ENCODE assay signal across 8 cellular contexts in the genomic region with DNA sequence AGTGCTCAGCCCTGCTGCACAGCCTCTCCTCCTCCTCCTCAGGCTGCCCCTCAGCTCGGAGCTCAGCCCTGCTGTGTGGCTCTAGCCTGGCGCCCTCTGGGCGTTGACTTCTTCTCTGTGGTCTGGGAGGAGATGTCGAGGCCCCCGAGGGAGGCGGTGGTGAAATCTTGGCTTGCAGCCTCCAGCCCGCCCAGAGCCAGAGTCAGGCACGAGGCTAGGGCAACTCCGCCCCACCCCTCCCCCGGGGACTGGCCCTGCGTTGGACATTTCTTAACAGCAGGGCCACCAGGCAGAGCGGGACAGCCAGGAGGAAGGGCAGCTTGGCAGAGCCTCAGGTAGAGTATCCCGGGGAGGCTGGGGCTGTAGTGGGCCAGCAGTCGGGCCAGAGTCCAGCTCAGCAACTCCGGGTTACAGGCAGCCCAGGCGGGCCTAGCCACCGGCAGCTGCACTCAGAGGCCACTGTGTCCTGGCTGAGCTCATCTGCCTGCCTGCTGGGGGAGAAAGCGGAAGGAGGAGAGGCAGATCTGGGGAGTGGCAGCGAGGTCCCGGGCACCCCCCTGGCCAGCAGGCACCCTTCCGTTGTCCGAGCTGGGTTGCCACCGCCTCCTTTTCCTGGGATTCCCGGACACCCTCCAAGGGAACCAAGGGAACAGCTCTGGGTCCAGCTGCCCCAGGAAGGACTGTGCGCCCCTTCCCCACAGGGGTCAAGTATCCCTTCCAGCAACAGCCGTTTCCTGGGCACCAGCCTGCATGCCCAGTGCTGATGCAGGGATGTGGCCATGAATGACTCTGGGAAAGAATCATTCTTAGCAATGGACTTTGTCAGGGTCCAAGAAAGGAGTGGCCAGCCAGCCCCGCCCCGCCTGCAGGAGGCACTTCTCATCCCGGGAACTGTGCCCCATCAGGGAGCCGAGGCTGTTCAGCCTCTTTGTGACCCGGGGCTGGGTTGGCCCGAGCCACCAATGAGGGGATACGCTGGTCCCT. TPM values are rescaled to one million over a fixed set of nuclear protein-coding genes. Genes with fewer than 3 reads are reported as not detected.
DNase-seq lines count a peak whose midpoint lies in the region; ATAC-seq, FAIRE-seq and TF ChIP-seq lines count a peak whose summit lies in the region.

A gene with protein sequence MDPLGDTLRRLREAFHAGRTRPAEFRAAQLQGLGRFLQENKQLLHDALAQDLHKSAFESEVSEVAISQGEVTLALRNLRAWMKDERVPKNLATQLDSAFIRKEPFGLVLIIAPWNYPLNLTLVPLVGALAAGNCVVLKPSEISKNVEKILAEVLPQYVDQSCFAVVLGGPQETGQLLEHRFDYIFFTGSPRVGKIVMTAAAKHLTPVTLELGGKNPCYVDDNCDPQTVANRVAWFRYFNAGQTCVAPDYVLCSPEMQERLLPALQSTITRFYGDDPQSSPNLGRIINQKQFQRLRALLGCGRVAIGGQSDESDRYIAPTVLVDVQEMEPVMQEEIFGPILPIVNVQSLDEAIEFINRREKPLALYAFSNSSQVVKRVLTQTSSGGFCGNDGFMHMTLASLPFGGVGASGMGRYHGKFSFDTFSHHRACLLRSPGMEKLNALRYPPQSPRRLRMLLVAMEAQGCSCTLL (plus strand): TSS at position 270 of the 984 bp plus-strand sequence. CDS start 4,971 bp downstream, outside the sequence.

- 66% methylated on average over 32 of the region's 33 CpGs; no CpG with 5 or more reads in 1 of the 2 experiments for WGBS in H1 (ENCODE audit: extremely low coverage in 1 of 2, insufficient coverage in 1 of 2, insufficient read length in 1 of 2, insufficient replicate concordance in 2 of 2, low coverage in 1 of 2, low lambda C conversion rate in 2 of 2, missing lambda C conversion rate in 1 of 2), 2 experiments
- WGBS in mesendoderm (ENCODE audit: extremely low coverage, insufficient coverage, low lambda C conversion rate) = no CpG with 5 or more reads among the region's 33 CpGs
- 43 to 53% methylated on average over 24 to 27 of the region's 33 CpGs for WGBS in testis, 2 donors

- H4K5ac ChIP-seq in H1 (ENCODE audit: insufficient read length, low read depth, low read length) (peak within 1 kb of the TSS; percentile 35), mesendoderm (ENCODE audit: low read length) (no peak within 1 kb of the TSS)

- no peak for TF ChIP-seq POLR2A in H1 (IDR thresholded peaks at IDR 0.05; ENCODE audit: control extremely low read depth in 1 of 2, low read depth in 2 of 2, low read length in 2 of 2)
- no peak for TF ChIP-seq POLR2A in testis (IDR thresholded peaks at IDR 0.05)

- no peaks in the 10 kb centered on the region for H3K36me3 ChIP-seq in H1 (ENCODE audit: control insufficient read depth in 2 of 4, insufficient read depth in 4 of 4, low read length in 3 of 4)
- no peaks in the 10 kb centered on the region for H3K36me3 ChIP-seq in mesendoderm (ENCODE audit: control insufficient read depth, insufficient read depth, low read length)
- H3K36me3 ChIP-seq in testis (ENCODE audit: low read depth, missing control alignments) = no peaks in the 10 kb centered on the region

- H2AK5ac ChIP-seq in H1 (ENCODE audit: low read depth, low read length) (no peak within 1 kb of the TSS; the same call in 1 of the 2 replicates), mesendoderm (ENCODE audit: low read length) (no peak within 1 kb of the TSS)

- H3K18ac ChIP-seq in H1 (ENCODE audit: extremely low read depth, low read length) = peak within 1 kb of the TSS; percentile 52
- H3K18ac ChIP-seq in mesendoderm (ENCODE audit: low read length) = no peak within 1 kb of the TSS

- H3K36me3 Mint-ChIP-seq in activated T-helper 1 cell treated with anti-CD3 and anti-CD28 coated beads, Interleukin-12 subunit alpha, Interleukin-12 subunit beta, Interleukin-2, Interleukin-4 antibody, amounts not matched to agents 30 ng/mL and 10 ng/mL and 1 ng/mL, durations not matched to agents 14 hours and 24 hours and 36 hours (ENCODE audit: low read depth) = no peaks in the 10 kb centered on the region

- DNase-seq in HCEC 1CT = peak; percentile 77
- DNase-seq in SIG-M5 treated with dmso at 0.1 percent for 504 hours (lab: John Stamatoyannopoulos, UW; ENCODE audit: unreplicated experiment) = peak; percentile 91
- peak in 1 of 2 experiments; percentile 72 for DNase-seq in H1 (ENCODE audit: low read depth in 1 of 2, low spot score in 2 of 2)
- DNase-seq in mesendoderm = peak; percentile 71
- DNase-seq in testis = peak; percentile 67
- DNase-seq in GM19240 (ENCODE audit: insufficient read length, low spot score) = no peak
- no peak for DNase-seq in activated T-helper 1 cell treated with anti-CD3 and anti-CD28 coated beads, Interleukin-12 subunit alpha, Interleukin-12 subunit beta, Interleukin-2, Interleukin-4 antibody, amounts not matched to agents 30 ng/mL and 10 ng/mL and 1 ng/mL, durations not matched to agents 14 hours and 24 hours and 36 hours (ENCODE audit: low spot score)

- H3K27me3 ChIP-seq in H1 (replicated peaks in 1 of 4; ENCODE audit: control insufficient read depth in 3 of 4, extremely low read depth in 1 of 4, insufficient read depth in 3 of 4, low read length in 3 of 4) (no peaks in the 10 kb centered on the region), mesendoderm (ENCODE audit: insufficient read depth, low read length, poor library complexity) (no peaks in the 10 kb centered on the region), testis (no peaks in the 10 kb centered on the region)

- H2BK5ac ChIP-seq in H1 (ENCODE audit: low read depth, low read length) (peak within 1 kb of the TSS; percentile 63; the same call in 1 of the 2 replicates), mesendoderm (ENCODE audit: low read length) (no peak within 1 kb of the TSS)

- no peaks in the 10 kb centered on the region for H3K27me3 Mint-ChIP-seq in activated T-helper 1 cell treated with anti-CD3 and anti-CD28 coated beads, Interleukin-12 subunit alpha, Interleukin-12 subunit beta, Interleukin-2, Interleukin-4 antibody, amounts not matched to agents 30 ng/mL and 10 ng/mL and 1 ng/mL, durations not matched to agents 14 hours and 24 hours and 36 hours (ENCODE audit: insufficient read depth)

- H3K4ac ChIP-seq in H1 (replicated peaks; ENCODE audit: insufficient read length, low read depth, low read length) (peak within 1 kb of the TSS; percentile 28), mesendoderm (ENCODE audit: low read depth, low read length) (no peak within 1 kb of the TSS)

- peak within 1 kb of the TSS; percentile 97 for H4K91ac ChIP-seq in H1 (replicated peaks; ENCODE audit: insufficient read length, low read length)

- peak within 1 kb of the TSS; percentile 68; the same call in 1 of the 2 replicates for H2BK12ac ChIP-seq in H1 (ENCODE audit: low read depth, low read length)

- H3K27ac ChIP-seq in H1 (ENCODE audit: low read depth, low read length) (no peak within 1 kb of the TSS), mesendoderm (ENCODE audit: low read depth, low read length) (no peak within 1 kb of the TSS), testis (peak within 1 kb of the TSS; percentile 18 to 75)

- TF ChIP-seq EP300 in H1 (IDR thresholded peaks at IDR 0.05; ENCODE audit: borderline replicate concordance in 1 of 2, low read depth in 2 of 2, low read length in 2 of 2) = no peak

- no peak for TF ChIP-seq CTCF in H1 (IDR thresholded peaks at IDR 0.05; ENCODE audit: control extremely low read depth in 1 of 3, insufficient read depth in 1 of 3, low read depth in 1 of 3, low read length in 3 of 3)
- no peak for TF ChIP-seq CTCF in testis (IDR thresholded peaks at IDR 0.05)

- H2BK20ac ChIP-seq in H1 (ENCODE audit: low read length) = peak within 1 kb of the TSS; percentile 87; the same call in 1 of the 2 replicates

- no peak within 1 kb of the TSS for H2BK120ac ChIP-seq in H1 (replicated peaks; ENCODE audit: low read depth, low read length)
- no peak within 1 kb of the TSS for H2BK120ac ChIP-seq in mesendoderm (ENCODE audit: low read depth, low read length)

- no peaks in the 10 kb centered on the region for H3K79me2 ChIP-seq in H1 (ENCODE audit: control insufficient read depth in 1 of 2, insufficient read depth in 2 of 2, low read length in 2 of 2)
- no peaks in the 10 kb centered on the region for H3K79me2 ChIP-seq in mesendoderm (ENCODE audit: control insufficient read depth, insufficient read depth, low read length)

- TF ChIP-seq RAD21 in H1 (IDR thresholded peaks at IDR 0.05 in 1 of 2, conservative IDR thresholded peaks at IDR 0.05 in 1 of 2; ENCODE audit: low read depth in 2 of 2, low read length in 2 of 2) = no peak

- no peaks in the 10 kb centered on the region for H3K23me2 ChIP-seq in H1 (ENCODE audit: low read depth, low read length)

- no peak within 1 kb of the TSS for H3K4me3 Mint-ChIP-seq in activated T-helper 1 cell treated with anti-CD3 and anti-CD28 coated beads, Interleukin-12 subunit alpha, Interleukin-12 subunit beta, Interleukin-2, Interleukin-4 antibody, amounts not matched to agents 30 ng/mL and 10 ng/mL and 1 ng/mL, durations not matched to agents 14 hours and 24 hours and 36 hours

- peak within 1 kb of the TSS; percentile 43; the same call in 1 of the 2 replicates for H4K8ac ChIP-seq in H1 (ENCODE audit: extremely low read depth, insufficient read depth, low read length)
- peak within 1 kb of the TSS; percentile 2 for H4K8ac ChIP-seq in mesendoderm (ENCODE audit: low read depth, low read length)

- H3K9ac ChIP-seq in H1 (replicated peaks in 1 of 4; ENCODE audit: extremely low read depth in 1 of 4, low read depth in 3 of 4, low read length in 3 of 4) (no peak within 1 kb of the TSS; a peak in 1 of 7 replicates), mesendoderm (ENCODE audit: low read length) (peak within 1 kb of the TSS; percentile 30)

- H4K20me1 ChIP-seq in H1 (replicated peaks in 1 of 2; ENCODE audit: control insufficient read depth in 1 of 2, insufficient read depth in 2 of 2, low read length in 2 of 2) = no peaks in the 10 kb centered on the region

- H3K79me1 ChIP-seq in H1 (ENCODE audit: low read depth, low read length) = no peaks in the 10 kb centered on the region
- no peaks in the 10 kb centered on the region for H3K79me1 ChIP-seq in mesendoderm (ENCODE audit: low read length)

- H3K56ac ChIP-seq in H1 (replicated peaks; ENCODE audit: insufficient read length, low read depth, low read length) (no peak within 1 kb of the TSS), mesendoderm (ENCODE audit: low read length) (peak within 1 kb of the TSS; percentile 11)

- H2BK15ac ChIP-seq in H1 (ENCODE audit: low read length) (peak within 1 kb of the TSS; percentile 83; the same call in 1 of the 2 replicates), mesendoderm (replicated peaks; ENCODE audit: low read depth) (no peak within 1 kb of the TSS)

- intact Hi-C loops in testis (cut with DNase I; ENCODE audit: low total_unique reads) = no loop called here
- intact Hi-C loops in activated T-helper 1 cell treated with anti-CD3 and anti-CD28 coated beads, Interleukin-12 subunit alpha, Interleukin-12 subunit beta, Interleukin-2, Interleukin-4 antibody, amounts not matched to agents 30 ng/mL and 10 ng/mL and 1 ng/mL, durations not matched to agents 14 hours and 24 hours and 36 hours (cut with micrococcal nuclease) = no loop called here

- H3K23ac ChIP-seq in H1 (ENCODE audit: insufficient read length) (no peak within 1 kb of the TSS), mesendoderm (ENCODE audit: low read length) (no peak within 1 kb of the TSS)

- H3K4me2 ChIP-seq in H1 (ENCODE audit: insufficient read depth in 1 of 2, low read depth in 2 of 2, low read length in 2 of 2) = peak within 1 kb of the TSS in 1 of 2 experiments; percentile 21; a peak in 2 of 4 replicates
- no peak within 1 kb of the TSS for H3K4me2 ChIP-seq in mesendoderm (ENCODE audit: low read length)

- H3K9me3 Mint-ChIP-seq in activated T-helper 1 cell treated with anti-CD3 and anti-CD28 coated beads, Interleukin-12 subunit alpha, Interleukin-12 subunit beta, Interleukin-2, Interleukin-4 antibody, amounts not matched to agents 30 ng/mL and 10 ng/mL and 1 ng/mL, durations not matched to agents 14 hours and 24 hours and 36 hours = no peaks in the 10 kb centered on the region

- no peak for FAIRE-seq in H1 (lab: Jason Lieb, UNC)

- no peak within 1 kb of the TSS for H3K14ac ChIP-seq in H1 (ENCODE audit: insufficient read length)

- CTCF ChIA-PET in H1 (lab: Charles Lee; ENCODE audit: partially characterized antibody) = interaction anchor here (0.6 to 4.6 kb wide), 11 partner anchors 10 to 1629 kb away, joined by 3 to 40 read pairs (median 3); a partner anchor contains a TSS

- no peaks in the 10 kb centered on the region for H3K9me3 ChIP-seq in H1 (ENCODE audit: insufficient read depth in 2 of 2, low read depth in 1 of 2, low read length in 1 of 2)
- no peaks in the 10 kb centered on the region for H3K9me3 ChIP-seq in testis

- H3K4me1 Mint-ChIP-seq in activated T-helper 1 cell treated with anti-CD3 and anti-CD28 coated beads, Interleukin-12 subunit alpha, Interleukin-12 subunit beta, Interleukin-2, Interleukin-4 antibody, amounts not matched to agents 30 ng/mL and 10 ng/mL and 1 ng/mL, durations not matched to agents 14 hours and 24 hours and 36 hours (ENCODE audit: low read depth) = peaks cover 10% of the 10 kb centered on the region

- POLR2A ChIA-PET in H1 (lab: Charles Lee; ENCODE audit: partially characterized antibody) = interaction anchor here (0.7 to 3.3 kb wide), 7 partner anchors 10 to 42 kb away, joined by 3 to 17 read pairs (median 3); a partner anchor contains a TSS

- peaks cover 0 to 15% (median 12%) of the 10 kb centered on the region in 4 experiments; a peak in 6 of 7 replicates for H3K4me1 ChIP-seq in H1 (replicated peaks in 1 of 4; ENCODE audit: control insufficient read depth in 3 of 4, insufficient read depth in 4 of 4, low read length in 3 of 4)
- no peaks in the 10 kb centered on the region for H3K4me1 ChIP-seq in mesendoderm (ENCODE audit: control insufficient read depth, low read depth, low read length)
- H3K4me1 ChIP-seq in testis = peaks cover 11% of the 10 kb centered on the region

- peak within 1 kb of the TSS; percentile 49; the same call in 1 of the 2 replicates for H2AFZ ChIP-seq in H1 (ENCODE audit: low read length)

- no peak within 1 kb of the TSS for H3K27ac Mint-ChIP-seq in activated T-helper 1 cell treated with anti-CD3 and anti-CD28 coated beads, Interleukin-12 subunit alpha, Interleukin-12 subunit beta, Interleukin-2, Interleukin-4 antibody, amounts not matched to agents 30 ng/mL and 10 ng/mL and 1 ng/mL, durations not matched to agents 14 hours and 24 hours and 36 hours

- no peak for ATAC-seq in HG02981 (IDR thresholded peaks at IDR 0.05; ENCODE audit: unreplicated experiment)

- H3K4me3 ChIP-seq in H1 (ENCODE audit: extremely low read depth in 1 of 4, insufficient read depth in 2 of 4, low read depth in 3 of 4, low read length in 4 of 4) (no peak within 1 kb of the TSS), mesendoderm (ENCODE audit: low read length) (no peak within 1 kb of the TSS), testis (peak within 1 kb of the TSS in 1 of 2 donors; percentile 6)

RNA-seq across cellular contexts. Expression of the gene that starts here (rescaled TPM):
- total RNA-seq in H1 (2021; fragmentation: NEBNext Ultra II Directional; extraction: Animal tissue kit (Norgen Biotek cat#: 25700)) = 0.27 and 0.32 TPM in 2 replicates
- polyA plus RNA-seq in H1 (2011; rRNA removed) = 0.47 TPM in 2 replicates
- 0.50 TPM for polyA plus RNA-seq in H1 (2011; cell fraction: cytosol; rRNA removed)
- polyA plus RNA-seq in H1 (2011; cell fraction: nucleus; rRNA removed) = 0.53 TPM
- polyA plus RNA-seq in H1 (2012, experiment 1 of 2) = 0.62 to 1.1 TPM (median 0.75 TPM) in 4 replicates
- 0.26 TPM for polyA plus RNA-seq in H1 (2012, experiment 2 of 2)
- 0.18 TPM for polyA plus RNA-seq in H1 (2013, experiment 1 of 2)
- polyA plus RNA-seq in H1 (2013, experiment 2 of 2) = 0.26 TPM
- 0.16 and 0.34 TPM in 2 replicates for polyA minus RNA-seq in H1 (2011; rRNA and poly(A)+ RNA removed)
- 0.88 TPM for polyA minus RNA-seq in H1 (2011; cell fraction: cytosol; rRNA and poly(A)+ RNA removed)
- polyA minus RNA-seq in H1 (2011; cell fraction: nucleus; rRNA and poly(A)+ RNA removed) = 0.50 TPM
- 0.04 TPM for polyA plus RNA-seq in mesendoderm (2013, experiment 1 of 2)
- 0.15 TPM for polyA plus RNA-seq in mesendoderm (2013, experiment 2 of 2)
- total RNA-seq in testis = 1 to 10 TPM; 4.4 to 5.3 TPM
- polyA plus RNA-seq in testis (ENCODE audit: insufficient read depth, low read depth, low replicate concordance) = 8.1 TPM
- total RNA-seq in activated T-helper 1 cell treated with anti-CD3 and anti-CD28 coated beads, Interleukin-12 subunit alpha, Interleukin-12 subunit beta, Interleukin-2, Interleukin-4 antibody, amounts not matched to agents 30 ng/mL and 10 ng/mL and 1 ng/mL, durations not matched to agents 14 hours and 24 hours and 36 hours = not detected in 2 replicates

Comparison
In these comparisons a context has a peak if more than half of its experiments do, and no peak if none do; other contexts are left out.
1. DNase-seq: peak in HCEC 1CT (single experiment), SIG-M5 treated with dmso at 0.1 percent for 504 hours (single experiment), mesendoderm (single experiment) and testis (single experiment); none in GM19240 (single experiment) and activated T-helper 1 cell treated with anti-CD3 and anti-CD28 coated beads, Interleukin-12 subunit alpha, Interleukin-12 subunit beta, Interleukin-2, Interleukin-4 antibody, amounts not matched to agents 30 ng/mL and 10 ng/mL and 1 ng/mL, durations not matched to agents 14 hours and 24 hours and 36 hours (single experiment).
2. H3K27ac ChIP-seq: peak in testis (2 of 2); none in H1 (single experiment) and mesendoderm (single experiment).